In the genomic region with DNA sequence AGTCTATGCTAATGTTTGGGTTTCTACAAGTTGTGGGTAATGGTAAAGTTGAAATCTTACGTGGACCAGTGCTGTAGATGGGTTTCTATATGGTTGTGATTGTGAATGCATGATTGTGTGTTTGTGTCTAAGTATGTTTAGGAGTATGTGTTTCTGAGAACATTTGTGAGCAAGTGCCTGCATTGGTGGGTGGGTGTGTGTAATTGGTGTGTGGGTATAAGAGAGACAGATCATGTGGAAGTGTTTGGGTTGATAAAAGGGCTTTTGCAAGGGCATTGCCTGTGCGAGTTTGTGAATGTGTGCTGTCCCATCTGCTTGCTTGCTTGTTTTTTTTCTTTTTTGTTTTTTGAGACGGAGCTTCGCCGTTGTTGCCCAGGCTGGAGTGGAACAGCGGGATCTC, we compare ENCODE assay signal across 19 cellular contexts. TPM values are rescaled to one million over a fixed set of nuclear protein-coding genes. Genes with fewer than 3 reads are reported as not detected.
A peak's percentile ranks its signal among the peaks of the same experiment; 100 is the strongest.
DNase-seq lines count a peak whose midpoint lies in the region; ATAC-seq, FAIRE-seq and TF ChIP-seq lines count a peak whose summit lies in the region.
"Had no signal": no experiment of that assay in that cellular context is flagged by ENCODE, and none has a peak within 500 bp of the region (broad histone marks: within the 10 kb centered on the region; RNA-seq: fewer than 3 reads in every experiment).

No MANE protein-coding gene starts in this region.

- no peak for FAIRE-seq in D721Med (lab: Jason Lieb, UNC)

- peak overlapping the region; percentile 46 for H2BK5ac ChIP-seq in trophoblast cell (ENCODE audit: low read depth, low read length, poor library complexity)

- ATAC-seq in HG02678 (IDR thresholded peaks at IDR 0.05; ENCODE audit: unreplicated experiment) (no peak), GM21528 (IDR thresholded peaks at IDR 0.05; ENCODE audit: low FRiP score, unreplicated experiment) (no peak)
- ATAC-seq: HCT116, PC-3 had no signal

- H3K9ac ChIP-seq in HUES6 (ENCODE audit: low read length) (peak overlapping the region; percentile 37), trophoblast cell (ENCODE audit: low read length) (no peak overlapping the region)

- H3K18ac ChIP-seq in trophoblast cell (ENCODE audit: low read length): peak overlapping the region; percentile 59

- no peaks in the 10 kb centered on the region for H3K79me2 ChIP-seq in hepatocyte
- H3K79me2 ChIP-seq in trophoblast cell (ENCODE audit: control insufficient read depth, insufficient read depth, low read length, poor library complexity): no peaks in the 10 kb centered on the region

- no peak overlapping the region for H4K12ac ChIP-seq in trophoblast cell (ENCODE audit: low read depth, low read length)

- H3K79me1 ChIP-seq in trophoblast cell (ENCODE audit: low read length): peaks cover 31% of the 10 kb centered on the region

- no peak for TF ChIP-seq CTCF in D721Med (IDR thresholded peaks at IDR 0.05; ENCODE audit: insufficient read depth, missing control alignments)
- no peak for TF ChIP-seq CTCF in hepatocyte (IDR thresholded peaks at IDR 0.05; ENCODE audit: poor library complexity)

- H3K23ac ChIP-seq in trophoblast cell (ENCODE audit: low read length): no peak overlapping the region

- H3K4me3 ChIP-seq in HUES6 (ENCODE audit: low read depth, low read length) (no peak overlapping the region), hepatocyte (no peak overlapping the region), trophoblast cell (ENCODE audit: low read depth, low read length) (no peak overlapping the region)
- H3K4me3 ChIP-seq: SJCRH30 had no signal

- H2AFZ ChIP-seq in hepatocyte: no peak overlapping the region
- H2AFZ ChIP-seq in trophoblast cell (ENCODE audit: insufficient read depth, low read length, poor library complexity): no peak overlapping the region

- H3K27me3 ChIP-seq in HUES6 (ENCODE audit: control insufficient read depth, insufficient read depth, low read length) (no peaks in the 10 kb centered on the region), hepatocyte (no peaks in the 10 kb centered on the region), trophoblast cell (ENCODE audit: insufficient read depth, low read length) (no peaks in the 10 kb centered on the region)
- H3K27me3 ChIP-seq: SJCRH30 had no signal

- H3K36me3 ChIP-seq in HUES6 (ENCODE audit: control insufficient read depth, insufficient read depth, low read length) (0 out of 2 replicates have a peak, but pooled peaks cover 3% of the 10 kb centered on the region), hepatocyte (replicated peaks; ENCODE audit: insufficient read depth, low read depth) (no peaks in the 10 kb centered on the region), trophoblast cell (ENCODE audit: control insufficient read depth in 1 of 2, insufficient read depth in 2 of 2, low read length in 2 of 2) (peaks cover 0 to 4% of the 10 kb centered on the region in 2 experiments)
- H3K36me3 ChIP-seq: SJCRH30 had no signal

- H3K9me3 ChIP-seq in HUES6 (ENCODE audit: control insufficient read depth, insufficient read depth, low read depth, low read length) (no peaks in the 10 kb centered on the region; the same call in 1 of the 2 replicates), hepatocyte (ENCODE audit: low read depth) (no peaks in the 10 kb centered on the region), trophoblast cell (ENCODE audit: insufficient read depth, low read depth, low read length) (peaks cover 3% of the 10 kb centered on the region)

- H2BK120ac ChIP-seq in trophoblast cell (ENCODE audit: insufficient read depth, low read length, poor library complexity): peak overlapping the region; percentile 4

- H2AK5ac ChIP-seq in trophoblast cell (ENCODE audit: low read length): peak overlapping the region; percentile 30

- H3K27ac ChIP-seq in HUES6 (ENCODE audit: low read depth, low read length): no peak overlapping the region; the same call in 1 of the 2 replicates
- no peak overlapping the region for H3K27ac ChIP-seq in hepatocyte
- H3K27ac ChIP-seq in trophoblast cell (ENCODE audit: low read depth, low read length): no peak overlapping the region
- H3K27ac ChIP-seq: SJCRH30 had no signal

- H3K9me2 ChIP-seq in hepatocyte (replicated peaks; ENCODE audit: insufficient read depth): no peaks in the 10 kb centered on the region

- WGBS in hepatocyte (ENCODE audit: low lambda C conversion rate, missing lambda C conversion rate): 95% methylated on average over 6 of the region's 6 CpGs
- no CpG with 5 or more reads among the region's 6 CpGs for WGBS in trophoblast cell (ENCODE audit: extremely low coverage, insufficient coverage, insufficient read length)

- peak overlapping the region; percentile 92 for H3K14ac ChIP-seq in trophoblast cell (ENCODE audit: low read length)

- H2BK12ac ChIP-seq in trophoblast cell (ENCODE audit: low read length): peak overlapping the region; percentile 92

- no peaks in the 10 kb centered on the region for H4K20me1 ChIP-seq in hepatocyte (ENCODE audit: insufficient read depth, poor library complexity, severe bottlenecking)

- peak; percentile 4 for DNase-seq in D721Med (ENCODE audit: insufficient read length, low spot score)
- DNase-seq in hepatocyte (ENCODE audit: low spot score): peak; percentile 1
- DNase-seq in trophoblast cell: no peak
- no peak for DNase-seq in activated naive CD4-positive, alpha-beta T cell (lab: John Stamatoyannopoulos, UW)
- DNase-seq: C1 segment of cervical spinal cord; CD8-positive, alpha-beta memory T cell; DMS79 treated with DMSO at 0.1 percent for 48 hours; KBM-7; NCI-H187 treated with DMSO at 0.1 percent for 48 hours; NCI-H345; NCI-H524 treated with DMSO at 0.1 percent for 48 hours; PC-3; RPMI8226; SJCRH30 had no signal

- no peak overlapping the region for H4K8ac ChIP-seq in trophoblast cell (ENCODE audit: low read depth, low read length)

- peak overlapping the region; percentile 50 for H4K91ac ChIP-seq in trophoblast cell (ENCODE audit: low read depth, low read length)

- H3K4me1 ChIP-seq in HUES6 (ENCODE audit: control insufficient read depth, insufficient read depth, low read length) (peaks cover 38% of the 10 kb centered on the region), hepatocyte (ENCODE audit: insufficient read depth) (peaks cover 6% of the 10 kb centered on the region), trophoblast cell (ENCODE audit: control insufficient read depth in 1 of 2, insufficient read depth in 2 of 2, low read length in 2 of 2) (peaks cover 9 to 19% of the 10 kb centered on the region in 2 experiments)

- no peak overlapping the region for H3K4me2 ChIP-seq in hepatocyte
- no peak overlapping the region for H3K4me2 ChIP-seq in trophoblast cell (ENCODE audit: low read length)

- H3K4ac ChIP-seq in trophoblast cell (ENCODE audit: low read depth, low read length): no peak overlapping the region

RNA-seq across cellular contexts. Expression of a gene that starts 25.8 kb away (rescaled TPM):
- total RNA-seq in hepatocyte: 616 and 651 TPM in 2 replicates
- polyA plus RNA-seq in hepatocyte: 310 and 388 TPM in 2 replicates
- 992 and 1,052 TPM in 2 replicates for polyA plus RNA-seq in trophoblast cell (2013)

RNA-seq across cellular contexts. Expression of a gene that starts 58.5 kb away (rescaled TPM):
- 0.68 and 3.6 TPM in 2 replicates for total RNA-seq in hepatocyte
- 0.37 and 3.3 TPM in 2 replicates for polyA plus RNA-seq in hepatocyte
- polyA plus RNA-seq in trophoblast cell (2013): 1.7 TPM in 2 replicates
- total RNA-seq: CD8-positive, alpha-beta memory T cell; G401; PC-3; SJCRH30 had no signal
- polyA plus RNA-seq: CD8-positive, alpha-beta memory T cell had no signal

Comparison
In these comparisons a context has a peak if more than half of its experiments do, and no peak if none do; other contexts are left out.
1. DNase-seq: peak in D721Med (single experiment) and hepatocyte (single experiment); none in trophoblast cell (0 of 2) and activated naive CD4-positive, alpha-beta T cell (0 of 4).